Comparison of ENCODE assay signal across 18 cellular contexts in genomic region chr12:5187136-5187535, GRCh38.
"Had no signal": no experiment of that assay in that cellular context is flagged by ENCODE, and none has a peak within 500 bp of the region (broad histone marks: within the 10 kb centered on the region; RNA-seq: fewer than 3 reads in every experiment).

No MANE protein-coding gene starts in this region.

- DNase-seq: activated B cell treated with CpG ODN at 0.5 μM for 24 hours; activated CD4-positive, alpha-beta T cell treated with anti-CD3 and anti-CD28 coated beads for 4 hours; activated CD4-positive, alpha-beta T cell treated with anti-CD3 and anti-CD28 coated beads, Interleukin-2, amount 50 U/mL, for 48 hours; activated naive CD4-positive, alpha-beta T cell treated with Interleukin-2 at 50 U/mL for 16 hours; activated naive CD8-positive, alpha-beta T cell treated with anti-CD3 and anti-CD28 coated beads for 36 hours; activated T-cell treated with anti-CD3 and anti-CD28 coated beads, Interleukin-2, amount 50 U/mL, for 48 hours; effector memory CD8-positive, alpha-beta T cell; foreskin melanocyte; immature natural killer cell; kidney glomerular epithelial cell; left ventricle myocardium superior; mammary epithelial cell; naive thymus-derived CD8-positive, alpha-beta T cell; right cardiac atrium; stimulated activated CD4-positive, alpha-beta T cell treated with anti-CD3 and anti-CD28 coated beads, Interleukin-12 subunit alpha, Interleukin-12 subunit beta, amount 100 ng/mL, for 4 hours; stimulated activated CD4-positive, alpha-beta T cell treated with anti-CD3 and anti-CD28 coated beads, Interleukin-4, amount 100 ng/mL, for 4 hours; stimulated activated naive CD8-positive, alpha-beta T cell treated with anti-CD3 and anti-CD28 coated beads, Interleukin-15, Interleukin-2, amounts not matched to agents 100 U/mL and 50 U/mL, for 24 hours; upper lobe of left lung had no signal
